8 cellular contexts compared by ENCODE assay signal in genomic region chr12:50400638-50401382, GRCh38. TPM values are rescaled to one million over a fixed set of nuclear protein-coding genes. Genes with fewer than 3 reads are reported as not detected.
A peak's percentile ranks its signal among the peaks of the same experiment; 100 is the strongest.
DNase-seq lines count a peak whose midpoint lies in the region; ATAC-seq and TF ChIP-seq lines count a peak whose summit lies in the region.

Gene LARP4 (plus strand): TSS chr12:50400885. CDS start chr12:50401011, 126 bp downstream.

- H3K4me1 ChIP-seq in DOHH2 (ENCODE audit: control insufficient read depth, low read length) (peaks cover 21% of the 10 kb centered on the region), RWPE2 (ENCODE audit: insufficient read depth, poor library complexity, severe bottlenecking) (peaks cover 41% of the 10 kb centered on the region)

- H3K4me3 Mint-ChIP-seq in activated T-helper 2 cell treated with anti-CD3 and anti-CD28 coated beads, Interferon-gamma antibody, Interleukin-2, Interleukin-4, amounts not matched to agents 10 μg/mL and 5 μg/mL and 100 μg/mL, durations not matched to agents 14 hours and 24 hours and 36 hours (ENCODE audit: low read depth): peak within 1 kb of the TSS; percentile 95
- H3K4me3 Mint-ChIP-seq in naive thymus-derived CD8-positive, alpha-beta T cell: peak within 1 kb of the TSS; percentile 93 to 100 (median 98)

- no peaks in the 10 kb centered on the region for H3K27me3 ChIP-seq in DOHH2 (ENCODE audit: control insufficient read depth, low read length)
- H3K27me3 ChIP-seq in RWPE2 (ENCODE audit: insufficient read depth, poor library complexity, severe bottlenecking): no peaks in the 10 kb centered on the region

- H3K4me2 ChIP-seq in DOHH2 (ENCODE audit: low read length): peak within 1 kb of the TSS; percentile 69

- H3K4me3 ChIP-seq in DOHH2 (ENCODE audit: low read length) (peak within 1 kb of the TSS; percentile 96), RWPE2 (ENCODE audit: severe bottlenecking) (peak within 1 kb of the TSS; percentile 65), fibroblast of mammary gland (ENCODE audit: control insufficient read depth, low read depth, low read length) (peak within 1 kb of the TSS; percentile 96)

- peaks cover 51% of the 10 kb centered on the region for H3K79me2 ChIP-seq in DOHH2 (ENCODE audit: control insufficient read depth, low read length)

- TF ChIP-seq CTCF in DOHH2 (IDR thresholded peaks at IDR 0.05; ENCODE audit: low read depth, low read length, poor library complexity, severe bottlenecking) (no peak), RWPE2 (IDR thresholded peaks at IDR 0.05; ENCODE audit: poor library complexity, severe bottlenecking) (no peak), fibroblast of mammary gland (conservative IDR thresholded peaks at IDR 0.05; ENCODE audit: control insufficient read depth, insufficient read depth, low read depth, low read length) (no peak)

- peak within 1 kb of the TSS; percentile 92 for H3K27ac Mint-ChIP-seq in activated T-helper 2 cell treated with anti-CD3 and anti-CD28 coated beads, Interferon-gamma antibody, Interleukin-2, Interleukin-4, amounts not matched to agents 10 μg/mL and 5 μg/mL and 100 μg/mL, durations not matched to agents 14 hours and 24 hours and 36 hours
- H3K27ac Mint-ChIP-seq in naive thymus-derived CD8-positive, alpha-beta T cell: peak within 1 kb of the TSS; percentile 90 to 98 (median 96)

- peak; percentile 94 for ATAC-seq in RWPE2 (ENCODE audit: low read depth)
- ATAC-seq in naive thymus-derived CD8-positive, alpha-beta T cell: peak; percentile 94

- H3K9me3 Mint-ChIP-seq in activated T-helper 2 cell treated with anti-CD3 and anti-CD28 coated beads, Interferon-gamma antibody, Interleukin-2, Interleukin-4, amounts not matched to agents 10 μg/mL and 5 μg/mL and 100 μg/mL, durations not matched to agents 14 hours and 24 hours and 36 hours: no peaks in the 10 kb centered on the region
- H3K9me3 Mint-ChIP-seq in naive thymus-derived CD8-positive, alpha-beta T cell: no peaks in the 10 kb centered on the region

- POLR2A ChIA-PET in naive thymus-derived CD8-positive, alpha-beta T cell (lab: Charles Lee): interaction anchor here (0.5 to 0.6 kb wide), 2 partner anchors 721 to 817 kb away, joined by 5 read pairs; partner anchors contain the start of gene POU6F1

- 0 out of 2 replicates have a peak, but pooled peaks cover 4% of the 10 kb centered on the region for H4K20me1 ChIP-seq in DOHH2 (ENCODE audit: control insufficient read depth, insufficient read depth, low read depth, low read length)

- H3K4me1 Mint-ChIP-seq in activated T-helper 2 cell treated with anti-CD3 and anti-CD28 coated beads, Interferon-gamma antibody, Interleukin-2, Interleukin-4, amounts not matched to agents 10 μg/mL and 5 μg/mL and 100 μg/mL, durations not matched to agents 14 hours and 24 hours and 36 hours (ENCODE audit: low read depth): peaks cover 24% of the 10 kb centered on the region
- peaks cover 17 to 42% (median 32%) of the 10 kb centered on the region in 4 donors for H3K4me1 Mint-ChIP-seq in naive thymus-derived CD8-positive, alpha-beta T cell

- H3K27me3 Mint-ChIP-seq in activated T-helper 2 cell treated with anti-CD3 and anti-CD28 coated beads, Interferon-gamma antibody, Interleukin-2, Interleukin-4, amounts not matched to agents 10 μg/mL and 5 μg/mL and 100 μg/mL, durations not matched to agents 14 hours and 24 hours and 36 hours (ENCODE audit: low read depth): peaks cover 7% of the 10 kb centered on the region
- peaks cover 0 to 10% (median 2%) of the 10 kb centered on the region in 5 donors for H3K27me3 Mint-ChIP-seq in naive thymus-derived CD8-positive, alpha-beta T cell

- no peaks in the 10 kb centered on the region for H3K9me2 ChIP-seq in DOHH2 (replicated peaks; ENCODE audit: control insufficient read depth, low read length)

- DNase-seq in GOT3 (lab: John Stamatoyannopoulos, UW) (peak; percentile 82), LoVo (ENCODE audit: low spot score) (peak; percentile 100), RWPE2 (ENCODE audit: low spot score) (peak; percentile 92), fibroblast of mammary gland (ENCODE audit: low read depth) (peak; percentile 92)
- DNase-seq in activated T-helper 2 cell treated with anti-CD3 and anti-CD28 coated beads, Interferon-gamma antibody, Interleukin-2, Interleukin-4, amounts not matched to agents 10 μg/mL and 5 μg/mL and 100 μg/mL, durations not matched to agents 14 hours and 24 hours and 36 hours (ENCODE audit: low spot score): peak; percentile 90
- peak; percentile 77 to 93 (median 88) for DNase-seq in naive thymus-derived CD8-positive, alpha-beta T cell
- peak; percentile 76 to 90 (median 84) for DNase-seq in stimulated activated naive CD4-positive, alpha-beta T cell (lab: John Stamatoyannopoulos, UW)

- H3K36me3 ChIP-seq in DOHH2 (ENCODE audit: control insufficient read depth, low read length) (peaks cover 17% of the 10 kb centered on the region), RWPE2 (ENCODE audit: low read depth) (peaks cover 18% of the 10 kb centered on the region)

- intact Hi-C loops in activated T-helper 2 cell treated with anti-CD3 and anti-CD28 coated beads, Interferon-gamma antibody, Interleukin-2, Interleukin-4, amounts not matched to agents 10 μg/mL and 5 μg/mL and 100 μg/mL, durations not matched to agents 14 hours and 24 hours and 36 hours (cut with micrococcal nuclease): loop anchor here (2.0 to 5.0 kb wide), 3 partner anchors 179 to 314 kb away; partner anchors contain the start of genes COX14 and SMARCD1

- H3F3A ChIP-seq in DOHH2 (ENCODE audit: control insufficient read depth, insufficient read depth): no peaks in the 10 kb centered on the region; the same call in 1 of the 2 replicates

- H3K9me3 ChIP-seq in DOHH2 (ENCODE audit: control insufficient read depth, insufficient read depth, low read length) (no peaks in the 10 kb centered on the region), RWPE2 (ENCODE audit: severe bottlenecking) (no peaks in the 10 kb centered on the region)

- peaks cover 32% of the 10 kb centered on the region for H3K36me3 Mint-ChIP-seq in activated T-helper 2 cell treated with anti-CD3 and anti-CD28 coated beads, Interferon-gamma antibody, Interleukin-2, Interleukin-4, amounts not matched to agents 10 μg/mL and 5 μg/mL and 100 μg/mL, durations not matched to agents 14 hours and 24 hours and 36 hours (ENCODE audit: low read depth)
- peaks cover 0 to 5% (median 0%) of the 10 kb centered on the region in 3 donors for H3K36me3 Mint-ChIP-seq in naive thymus-derived CD8-positive, alpha-beta T cell

- H3K27ac ChIP-seq in DOHH2 (ENCODE audit: low read depth, low read length): peak within 1 kb of the TSS; percentile 85
- peak within 1 kb of the TSS; percentile 73 for H3K27ac ChIP-seq in RWPE2 (ENCODE audit: poor library complexity, severe bottlenecking)

RNA-seq across cellular contexts. Expression of gene LARP4, which starts in this region (rescaled TPM):
- total RNA-seq in activated T-helper 2 cell treated with anti-CD3 and anti-CD28 coated beads, Interferon-gamma antibody, Interleukin-2, Interleukin-4, amounts not matched to agents 10 μg/mL and 5 μg/mL and 100 μg/mL, durations not matched to agents 14 hours and 24 hours and 36 hours: 99.4 and 102 TPM in 2 replicates
- 10 to 100 TPM; 42.2 to 44.1 TPM for total RNA-seq in naive thymus-derived CD8-positive, alpha-beta T cell
- polyA plus RNA-seq in naive thymus-derived CD8-positive, alpha-beta T cell: 10 to 100 TPM; 14.9 to 16.7 (median 15.9) TPM

Comparison
In these comparisons a context has a peak if more than half of its experiments do, and no peak if none do; other contexts are left out.
1. Peak in every context shown above with its lines: DNase-seq, ATAC-seq, H3K4me3 ChIP-seq and H3K27ac ChIP-seq.